ENCODE assay signal across 1 cellular context in the genomic region with DNA sequence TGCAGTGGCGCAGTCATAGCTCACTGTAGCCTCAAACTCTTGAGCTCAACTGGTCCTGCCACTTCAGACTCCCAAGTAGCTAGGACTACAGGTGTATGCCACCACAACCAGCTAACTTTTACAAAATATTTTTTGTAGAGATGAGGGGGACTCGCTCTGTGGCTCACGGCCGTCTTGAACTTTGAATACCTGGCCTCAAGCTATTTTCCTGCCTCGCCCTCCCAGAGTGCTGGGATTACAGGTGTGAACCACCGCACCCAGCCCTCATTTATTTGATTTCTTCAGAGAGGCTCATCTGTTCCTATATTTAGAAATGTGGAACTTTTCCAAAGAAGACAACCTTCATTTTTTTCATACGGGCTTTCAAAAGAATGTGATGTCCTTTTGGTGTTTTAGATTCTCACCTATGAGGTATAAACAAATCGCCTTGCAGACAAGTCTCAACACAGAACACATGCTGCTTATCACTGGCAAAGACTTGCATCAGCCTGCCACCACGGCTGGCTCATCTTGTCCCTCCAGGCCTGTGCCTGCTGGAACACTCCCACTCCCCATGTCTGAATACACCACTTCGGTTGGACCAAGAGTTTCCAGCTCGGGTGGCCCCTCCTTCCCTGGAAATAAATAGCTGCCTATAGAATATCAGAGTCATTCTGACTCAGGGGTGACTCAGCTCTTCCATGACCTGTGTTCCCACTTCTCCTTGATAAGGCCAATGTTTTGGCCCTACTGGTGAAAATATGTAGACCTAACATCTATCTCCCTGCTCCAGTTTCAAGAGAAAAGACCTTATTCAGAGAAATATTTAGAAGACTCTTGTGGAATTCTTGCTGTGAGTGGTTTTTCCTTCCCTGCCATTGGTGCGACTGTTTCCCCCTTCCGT.
A peak's percentile ranks its signal among the peaks of the same experiment; 100 is the strongest.
TF ChIP-seq lines count a peak whose summit lies in the region.

No MANE protein-coding gene starts in this region.

TF ChIP-seq in K562, 482 proteins besides CTCF, POLR2A, EP300 and RAD21 (continued from another document and continues in another):
- TF ChIP-seq, protein P1, sequence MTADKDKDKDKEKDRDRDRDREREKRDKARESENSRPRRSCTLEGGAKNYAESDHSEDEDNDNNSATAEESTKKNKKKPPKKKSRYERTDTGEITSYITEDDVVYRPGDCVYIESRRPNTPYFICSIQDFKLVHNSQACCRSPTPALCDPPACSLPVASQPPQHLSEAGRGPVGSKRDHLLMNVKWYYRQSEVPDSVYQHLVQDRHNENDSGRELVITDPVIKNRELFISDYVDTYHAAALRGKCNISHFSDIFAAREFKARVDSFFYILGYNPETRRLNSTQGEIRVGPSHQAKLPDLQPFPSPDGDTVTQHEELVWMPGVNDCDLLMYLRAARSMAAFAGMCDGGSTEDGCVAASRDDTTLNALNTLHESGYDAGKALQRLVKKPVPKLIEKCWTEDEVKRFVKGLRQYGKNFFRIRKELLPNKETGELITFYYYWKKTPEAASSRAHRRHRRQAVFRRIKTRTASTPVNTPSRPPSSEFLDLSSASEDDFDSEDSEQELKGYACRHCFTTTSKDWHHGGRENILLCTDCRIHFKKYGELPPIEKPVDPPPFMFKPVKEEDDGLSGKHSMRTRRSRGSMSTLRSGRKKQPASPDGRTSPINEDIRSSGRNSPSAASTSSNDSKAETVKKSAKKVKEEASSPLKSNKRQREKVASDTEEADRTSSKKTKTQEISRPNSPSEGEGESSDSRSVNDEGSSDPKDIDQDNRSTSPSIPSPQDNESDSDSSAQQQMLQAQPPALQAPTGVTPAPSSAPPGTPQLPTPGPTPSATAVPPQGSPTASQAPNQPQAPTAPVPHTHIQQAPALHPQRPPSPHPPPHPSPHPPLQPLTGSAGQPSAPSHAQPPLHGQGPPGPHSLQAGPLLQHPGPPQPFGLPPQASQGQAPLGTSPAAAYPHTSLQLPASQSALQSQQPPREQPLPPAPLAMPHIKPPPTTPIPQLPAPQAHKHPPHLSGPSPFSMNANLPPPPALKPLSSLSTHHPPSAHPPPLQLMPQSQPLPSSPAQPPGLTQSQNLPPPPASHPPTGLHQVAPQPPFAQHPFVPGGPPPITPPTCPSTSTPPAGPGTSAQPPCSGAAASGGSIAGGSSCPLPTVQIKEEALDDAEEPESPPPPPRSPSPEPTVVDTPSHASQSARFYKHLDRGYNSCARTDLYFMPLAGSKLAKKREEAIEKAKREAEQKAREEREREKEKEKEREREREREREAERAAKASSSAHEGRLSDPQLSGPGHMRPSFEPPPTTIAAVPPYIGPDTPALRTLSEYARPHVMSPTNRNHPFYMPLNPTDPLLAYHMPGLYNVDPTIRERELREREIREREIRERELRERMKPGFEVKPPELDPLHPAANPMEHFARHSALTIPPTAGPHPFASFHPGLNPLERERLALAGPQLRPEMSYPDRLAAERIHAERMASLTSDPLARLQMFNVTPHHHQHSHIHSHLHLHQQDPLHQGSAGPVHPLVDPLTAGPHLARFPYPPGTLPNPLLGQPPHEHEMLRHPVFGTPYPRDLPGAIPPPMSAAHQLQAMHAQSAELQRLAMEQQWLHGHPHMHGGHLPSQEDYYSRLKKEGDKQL (CRISPR knock-in tag; IDR thresholded peaks at IDR 0.05; ENCODE audit: borderline replicate concordance), result no peak
- TF ChIP-seq NCOA6 (IDR thresholded peaks at IDR 0.05) (no peak), ZNF274 (IDR thresholded peaks at IDR 0.05; ENCODE audit: borderline replicate concordance, low read depth, low read length) (no peak), ZNF253 (CRISPR knock-in tag; conservative IDR thresholded peaks at IDR 0.05) (no peak), ZSCAN29 (IDR thresholded peaks at IDR 0.05) (no peak), RB1 (IDR thresholded peaks at IDR 0.05; ENCODE audit: low read depth) (no peak), NFATC3 (IDR thresholded peaks at IDR 0.05) (no peak), TAF15 (IDR thresholded peaks at IDR 0.05; ENCODE audit: low read depth, low read length) (no peak), CREBBP (IDR thresholded peaks at IDR 0.05; ENCODE audit: low read depth, low read length) (no peak), ZNF146 (CRISPR knock-in tag; IDR thresholded peaks at IDR 0.05; ENCODE audit: unreplicated experiment) (no peak), HNRNPH1 (optimal IDR thresholded peaks at IDR 0.05; ENCODE audit: low read depth, low read length) (no peak), KLF10 (CRISPR knock-in tag; IDR thresholded peaks at IDR 0.05) (no peak), RAD51 (IDR thresholded peaks at IDR 0.05; ENCODE audit: borderline replicate concordance, low read depth) (no peak), GATAD2A (IDR thresholded peaks at IDR 0.05) (no peak), CBFB (CRISPR knock-in tag; IDR thresholded peaks at IDR 0.05) (no peak), DIDO1 (tag; IDR thresholded peaks at IDR 0.05; ENCODE audit: low read depth) (peak; percentile 38; the same call in 1 of the 2 replicates), ZNF134 (CRISPR knock-in tag; conservative IDR thresholded peaks at IDR 0.05) (peak; percentile 62; the same call in 1 of the 2 replicates), NBN (IDR thresholded peaks at IDR 0.05; ENCODE audit: low read depth) (no peak), TARDBP (IDR thresholded peaks at IDR 0.05) (no peak), NCOA1 (IDR thresholded peaks at IDR 0.05; ENCODE audit: low read depth) (no peak), SREBF1 (IDR thresholded peaks at IDR 0.05; ENCODE audit: borderline replicate concordance, low read depth, low read length) (no peak), MTF1 (CRISPR knock-in tag; IDR thresholded peaks at IDR 0.05; ENCODE audit: borderline replicate concordance) (no peak), TEAD1 (CRISPR knock-in tag; IDR thresholded peaks at IDR 0.05) (peak; percentile 87), PPARD (CRISPR knock-in tag; IDR thresholded peaks at IDR 0.05) (no peak)
- TF ChIP-seq, protein P2, sequence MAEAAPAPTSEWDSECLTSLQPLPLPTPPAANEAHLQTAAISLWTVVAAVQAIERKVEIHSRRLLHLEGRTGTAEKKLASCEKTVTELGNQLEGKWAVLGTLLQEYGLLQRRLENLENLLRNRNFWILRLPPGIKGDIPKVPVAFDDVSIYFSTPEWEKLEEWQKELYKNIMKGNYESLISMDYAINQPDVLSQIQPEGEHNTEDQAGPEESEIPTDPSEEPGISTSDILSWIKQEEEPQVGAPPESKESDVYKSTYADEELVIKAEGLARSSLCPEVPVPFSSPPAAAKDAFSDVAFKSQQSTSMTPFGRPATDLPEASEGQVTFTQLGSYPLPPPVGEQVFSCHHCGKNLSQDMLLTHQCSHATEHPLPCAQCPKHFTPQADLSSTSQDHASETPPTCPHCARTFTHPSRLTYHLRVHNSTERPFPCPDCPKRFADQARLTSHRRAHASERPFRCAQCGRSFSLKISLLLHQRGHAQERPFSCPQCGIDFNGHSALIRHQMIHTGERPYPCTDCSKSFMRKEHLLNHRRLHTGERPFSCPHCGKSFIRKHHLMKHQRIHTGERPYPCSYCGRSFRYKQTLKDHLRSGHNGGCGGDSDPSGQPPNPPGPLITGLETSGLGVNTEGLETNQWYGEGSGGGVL (CRISPR knock-in tag; IDR thresholded peaks at IDR 0.05), result no peak
- TF ChIP-seq, protein P3, sequence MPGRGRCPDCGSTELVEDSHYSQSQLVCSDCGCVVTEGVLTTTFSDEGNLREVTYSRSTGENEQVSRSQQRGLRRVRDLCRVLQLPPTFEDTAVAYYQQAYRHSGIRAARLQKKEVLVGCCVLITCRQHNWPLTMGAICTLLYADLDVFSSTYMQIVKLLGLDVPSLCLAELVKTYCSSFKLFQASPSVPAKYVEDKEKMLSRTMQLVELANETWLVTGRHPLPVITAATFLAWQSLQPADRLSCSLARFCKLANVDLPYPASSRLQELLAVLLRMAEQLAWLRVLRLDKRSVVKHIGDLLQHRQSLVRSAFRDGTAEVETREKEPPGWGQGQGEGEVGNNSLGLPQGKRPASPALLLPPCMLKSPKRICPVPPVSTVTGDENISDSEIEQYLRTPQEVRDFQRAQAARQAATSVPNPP (IDR thresholded peaks at IDR 0.05; ENCODE audit: borderline replicate concordance, insufficient read depth, insufficient read length), result no peak
- TF ChIP-seq, protein P4, sequence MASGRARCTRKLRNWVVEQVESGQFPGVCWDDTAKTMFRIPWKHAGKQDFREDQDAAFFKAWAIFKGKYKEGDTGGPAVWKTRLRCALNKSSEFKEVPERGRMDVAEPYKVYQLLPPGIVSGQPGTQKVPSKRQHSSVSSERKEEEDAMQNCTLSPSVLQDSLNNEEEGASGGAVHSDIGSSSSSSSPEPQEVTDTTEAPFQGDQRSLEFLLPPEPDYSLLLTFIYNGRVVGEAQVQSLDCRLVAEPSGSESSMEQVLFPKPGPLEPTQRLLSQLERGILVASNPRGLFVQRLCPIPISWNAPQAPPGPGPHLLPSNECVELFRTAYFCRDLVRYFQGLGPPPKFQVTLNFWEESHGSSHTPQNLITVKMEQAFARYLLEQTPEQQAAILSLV (tag; IDR thresholded peaks at IDR 0.05), result peak; percentile 91
- TF ChIP-seq, protein P5, sequence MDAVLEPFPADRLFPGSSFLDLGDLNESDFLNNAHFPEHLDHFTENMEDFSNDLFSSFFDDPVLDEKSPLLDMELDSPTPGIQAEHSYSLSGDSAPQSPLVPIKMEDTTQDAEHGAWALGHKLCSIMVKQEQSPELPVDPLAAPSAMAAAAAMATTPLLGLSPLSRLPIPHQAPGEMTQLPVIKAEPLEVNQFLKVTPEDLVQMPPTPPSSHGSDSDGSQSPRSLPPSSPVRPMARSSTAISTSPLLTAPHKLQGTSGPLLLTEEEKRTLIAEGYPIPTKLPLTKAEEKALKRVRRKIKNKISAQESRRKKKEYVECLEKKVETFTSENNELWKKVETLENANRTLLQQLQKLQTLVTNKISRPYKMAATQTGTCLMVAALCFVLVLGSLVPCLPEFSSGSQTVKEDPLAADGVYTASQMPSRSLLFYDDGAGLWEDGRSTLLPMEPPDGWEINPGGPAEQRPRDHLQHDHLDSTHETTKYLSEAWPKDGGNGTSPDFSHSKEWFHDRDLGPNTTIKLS (IDR thresholded peaks at IDR 0.05; ENCODE audit: borderline replicate concordance, low read depth), result no peak
- TF ChIP-seq, protein P6, sequence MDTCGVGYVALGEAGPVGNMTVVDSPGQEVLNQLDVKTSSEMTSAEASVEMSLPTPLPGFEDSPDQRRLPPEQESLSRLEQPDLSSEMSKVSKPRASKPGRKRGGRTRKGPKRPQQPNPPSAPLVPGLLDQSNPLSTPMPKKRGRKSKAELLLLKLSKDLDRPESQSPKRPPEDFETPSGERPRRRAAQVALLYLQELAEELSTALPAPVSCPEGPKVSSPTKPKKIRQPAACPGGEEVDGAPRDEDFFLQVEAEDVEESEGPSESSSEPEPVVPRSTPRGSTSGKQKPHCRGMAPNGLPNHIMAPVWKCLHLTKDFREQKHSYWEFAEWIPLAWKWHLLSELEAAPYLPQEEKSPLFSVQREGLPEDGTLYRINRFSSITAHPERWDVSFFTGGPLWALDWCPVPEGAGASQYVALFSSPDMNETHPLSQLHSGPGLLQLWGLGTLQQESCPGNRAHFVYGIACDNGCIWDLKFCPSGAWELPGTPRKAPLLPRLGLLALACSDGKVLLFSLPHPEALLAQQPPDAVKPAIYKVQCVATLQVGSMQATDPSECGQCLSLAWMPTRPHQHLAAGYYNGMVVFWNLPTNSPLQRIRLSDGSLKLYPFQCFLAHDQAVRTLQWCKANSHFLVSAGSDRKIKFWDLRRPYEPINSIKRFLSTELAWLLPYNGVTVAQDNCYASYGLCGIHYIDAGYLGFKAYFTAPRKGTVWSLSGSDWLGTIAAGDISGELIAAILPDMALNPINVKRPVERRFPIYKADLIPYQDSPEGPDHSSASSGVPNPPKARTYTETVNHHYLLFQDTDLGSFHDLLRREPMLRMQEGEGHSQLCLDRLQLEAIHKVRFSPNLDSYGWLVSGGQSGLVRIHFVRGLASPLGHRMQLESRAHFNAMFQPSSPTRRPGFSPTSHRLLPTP (IDR thresholded peaks at IDR 0.05; ENCODE audit: borderline replicate concordance, extremely low read depth, insufficient read length), result no peak
- TF ChIP-seq, protein P7, sequence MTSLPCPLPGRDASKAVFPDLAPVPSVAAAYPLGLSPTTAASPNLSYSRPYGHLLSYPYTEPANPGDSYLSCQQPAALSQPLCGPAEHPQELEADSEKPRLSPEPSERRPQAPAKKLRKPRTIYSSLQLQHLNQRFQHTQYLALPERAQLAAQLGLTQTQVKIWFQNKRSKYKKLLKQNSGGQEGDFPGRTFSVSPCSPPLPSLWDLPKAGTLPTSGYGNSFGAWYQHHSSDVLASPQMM (CRISPR knock-in tag; IDR thresholded peaks at IDR 0.05), result no peak
- TF ChIP-seq, protein P8, sequence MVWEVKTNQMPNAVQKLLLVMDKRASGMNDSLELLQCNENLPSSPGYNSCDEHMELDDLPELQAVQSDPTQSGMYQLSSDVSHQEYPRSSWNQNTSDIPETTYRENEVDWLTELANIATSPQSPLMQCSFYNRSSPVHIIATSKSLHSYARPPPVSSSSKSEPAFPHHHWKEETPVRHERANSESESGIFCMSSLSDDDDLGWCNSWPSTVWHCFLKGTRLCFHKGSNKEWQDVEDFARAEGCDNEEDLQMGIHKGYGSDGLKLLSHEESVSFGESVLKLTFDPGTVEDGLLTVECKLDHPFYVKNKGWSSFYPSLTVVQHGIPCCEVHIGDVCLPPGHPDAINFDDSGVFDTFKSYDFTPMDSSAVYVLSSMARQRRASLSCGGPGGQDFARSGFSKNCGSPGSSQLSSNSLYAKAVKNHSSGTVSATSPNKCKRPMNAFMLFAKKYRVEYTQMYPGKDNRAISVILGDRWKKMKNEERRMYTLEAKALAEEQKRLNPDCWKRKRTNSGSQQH (CRISPR knock-in tag; IDR thresholded peaks at IDR 0.05), result 0 out of 2 replicates have a peak, but pooled peaks have one; percentile 5
- TF ChIP-seq, protein P9, sequence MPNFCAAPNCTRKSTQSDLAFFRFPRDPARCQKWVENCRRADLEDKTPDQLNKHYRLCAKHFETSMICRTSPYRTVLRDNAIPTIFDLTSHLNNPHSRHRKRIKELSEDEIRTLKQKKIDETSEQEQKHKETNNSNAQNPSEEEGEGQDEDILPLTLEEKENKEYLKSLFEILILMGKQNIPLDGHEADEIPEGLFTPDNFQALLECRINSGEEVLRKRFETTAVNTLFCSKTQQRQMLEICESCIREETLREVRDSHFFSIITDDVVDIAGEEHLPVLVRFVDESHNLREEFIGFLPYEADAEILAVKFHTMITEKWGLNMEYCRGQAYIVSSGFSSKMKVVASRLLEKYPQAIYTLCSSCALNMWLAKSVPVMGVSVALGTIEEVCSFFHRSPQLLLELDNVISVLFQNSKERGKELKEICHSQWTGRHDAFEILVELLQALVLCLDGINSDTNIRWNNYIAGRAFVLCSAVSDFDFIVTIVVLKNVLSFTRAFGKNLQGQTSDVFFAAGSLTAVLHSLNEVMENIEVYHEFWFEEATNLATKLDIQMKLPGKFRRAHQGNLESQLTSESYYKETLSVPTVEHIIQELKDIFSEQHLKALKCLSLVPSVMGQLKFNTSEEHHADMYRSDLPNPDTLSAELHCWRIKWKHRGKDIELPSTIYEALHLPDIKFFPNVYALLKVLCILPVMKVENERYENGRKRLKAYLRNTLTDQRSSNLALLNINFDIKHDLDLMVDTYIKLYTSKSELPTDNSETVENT (CRISPR knock-in tag; IDR thresholded peaks at IDR 0.05), result no peak
- TF ChIP-seq, protein P10, sequence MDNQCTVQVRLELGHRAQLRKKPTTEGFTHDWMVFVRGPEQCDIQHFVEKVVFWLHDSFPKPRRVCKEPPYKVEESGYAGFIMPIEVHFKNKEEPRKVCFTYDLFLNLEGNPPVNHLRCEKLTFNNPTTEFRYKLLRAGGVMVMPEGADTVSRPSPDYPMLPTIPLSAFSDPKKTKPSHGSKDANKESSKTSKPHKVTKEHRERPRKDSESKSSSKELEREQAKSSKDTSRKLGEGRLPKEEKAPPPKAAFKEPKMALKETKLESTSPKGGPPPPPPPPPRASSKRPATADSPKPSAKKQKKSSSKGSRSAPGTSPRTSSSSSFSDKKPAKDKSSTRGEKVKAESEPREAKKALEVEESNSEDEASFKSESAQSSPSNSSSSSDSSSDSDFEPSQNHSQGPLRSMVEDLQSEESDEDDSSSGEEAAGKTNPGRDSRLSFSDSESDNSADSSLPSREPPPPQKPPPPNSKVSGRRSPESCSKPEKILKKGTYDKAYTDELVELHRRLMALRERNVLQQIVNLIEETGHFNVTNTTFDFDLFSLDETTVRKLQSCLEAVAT (IDR thresholded peaks at IDR 0.05), result no peak
